ENCODE assay signal across 19 cellular contexts in the genomic region with DNA sequence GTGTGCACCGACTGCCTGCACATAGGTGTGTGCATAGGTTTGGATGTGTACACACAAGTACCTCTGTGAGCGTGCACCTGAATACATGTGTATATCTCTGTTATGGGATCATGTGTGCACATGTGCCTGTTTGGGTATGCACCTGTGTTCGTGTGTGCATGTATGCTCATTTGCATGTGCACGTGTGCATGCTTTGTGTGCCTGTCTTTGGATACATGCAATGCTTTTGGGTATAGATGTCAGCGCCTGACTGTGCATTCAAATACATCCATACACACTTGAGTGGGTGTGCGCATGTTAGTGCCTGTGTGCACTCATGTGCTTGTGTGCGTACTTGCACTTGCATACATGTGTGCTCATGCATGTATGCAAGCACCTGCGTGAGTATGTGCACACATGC.
DNase-seq lines count a peak whose midpoint lies in the region; ATAC-seq, FAIRE-seq and TF ChIP-seq lines count a peak whose summit lies in the region.
"Had no signal": no experiment of that assay in that cellular context is flagged by ENCODE, and none has a peak within 500 bp of the region (broad histone marks: within the 10 kb centered on the region; RNA-seq: fewer than 3 reads in every experiment).

No MANE protein-coding gene starts in this region.

- no peak for TF ChIP-seq CTCF in bronchial epithelial cell (IDR thresholded peaks at IDR 0.05; ENCODE audit: insufficient read depth, low read length, severe bottlenecking)
- no peak for TF ChIP-seq CTCF in esophagus muscularis mucosa (IDR thresholded peaks at IDR 0.05)
- no peak for TF ChIP-seq CTCF in osteocyte (IDR thresholded peaks at IDR 0.05)

- H3K4me3 ChIP-seq in bronchial epithelial cell (ENCODE audit: low read depth, low read length) (no peak overlapping the region), esophagus muscularis mucosa (no peak overlapping the region)
- H3K4me3 ChIP-seq: GM23338, HAP-1 had no signal

- no peak for TF ChIP-seq POLR2A in esophagus muscularis mucosa (IDR thresholded peaks at IDR 0.05; ENCODE audit: low read depth)

- no peak for ATAC-seq in GM21786 (IDR thresholded peaks at IDR 0.05; ENCODE audit: unreplicated experiment)
- ATAC-seq in GM21529 (IDR thresholded peaks at IDR 0.05; ENCODE audit: unreplicated experiment), result no peak
- ATAC-seq: GM23338 had no signal

- TF ChIP-seq EP300 in esophagus muscularis mucosa (IDR thresholded peaks at IDR 0.05), result no peak

- no peaks in the 10 kb centered on the region for H3K4me1 Mint-ChIP-seq in osteocyte (ENCODE audit: unreplicated experiment)
- H3K4me1 Mint-ChIP-seq: CD4-positive, alpha-beta memory T cell had no signal

- no peak for DNase-seq in bronchial epithelial cell (ENCODE audit: low read depth)
- peak; percentile 82 for DNase-seq in esophagus muscularis mucosa (ENCODE audit: extremely low spot score)
- peak; percentile 51 for DNase-seq in osteocyte (ENCODE audit: extremely low spot score, unreplicated experiment)
- DNase-seq in LoVo (ENCODE audit: low spot score), result no peak
- DNase-seq: C1 segment of cervical spinal cord; Calu3; CD4-positive, alpha-beta memory T cell; COR-L47; DMS53; DMS79 treated with DMSO at 0.1 percent for 48 hours; GF-D8; HFFc6 had no signal

- WGBS in esophagus muscularis mucosa, result 76% methylated on average over 7 of the region's 8 CpGs

- H3K4me1 ChIP-seq in esophagus muscularis mucosa, result no peaks in the 10 kb centered on the region
- H3K4me1 ChIP-seq: HAP-1 had no signal

- peaks cover 27% of the 10 kb centered on the region for H3K9me3 Mint-ChIP-seq in osteocyte (ENCODE audit: unreplicated experiment)

- H3K27me3 Mint-ChIP-seq in osteocyte (ENCODE audit: unreplicated experiment), result no peaks in the 10 kb centered on the region
- H3K27me3 Mint-ChIP-seq: CD4-positive, alpha-beta memory T cell had no signal

- H3K36me3 ChIP-seq in bronchial epithelial cell (ENCODE audit: control insufficient read depth, insufficient read depth, low read length), result no peaks in the 10 kb centered on the region
- H3K36me3 ChIP-seq in esophagus muscularis mucosa, result no peaks in the 10 kb centered on the region
- H3K36me3 ChIP-seq: HAP-1 had no signal

- H3K9me3 ChIP-seq in esophagus muscularis mucosa, result peaks cover 0 to 3% (median 0%) of the 10 kb centered on the region in 4 donors
- H3K9me3 ChIP-seq: HAP-1 had no signal

- H3K36me3 Mint-ChIP-seq in osteocyte (ENCODE audit: unreplicated experiment), result no peaks in the 10 kb centered on the region
- H3K36me3 Mint-ChIP-seq: CD4-positive, alpha-beta memory T cell had no signal

- H3K27ac Mint-ChIP-seq in osteocyte (ENCODE audit: unreplicated experiment), result no peak overlapping the region
- H3K27ac Mint-ChIP-seq: CD4-positive, alpha-beta memory T cell; GM23338; HFFc6 had no signal

- FAIRE-seq in bronchial epithelial cell (lab: Jason Lieb, UNC), result peak; percentile 90
- FAIRE-seq: GM12891, GM18507, H54 had no signal

- no peak overlapping the region for H3K4me3 Mint-ChIP-seq in osteocyte (ENCODE audit: unreplicated experiment)
- H3K4me3 Mint-ChIP-seq: CD4-positive, alpha-beta memory T cell; GM23338; HFFc6 had no signal

- H3K27ac ChIP-seq in esophagus muscularis mucosa (replicated peaks in 1 of 4), result no peak overlapping the region

- H3K27me3 ChIP-seq in bronchial epithelial cell (ENCODE audit: control insufficient read depth, insufficient read depth, low read length), result no peaks in the 10 kb centered on the region
- no peaks in the 10 kb centered on the region for H3K27me3 ChIP-seq in esophagus muscularis mucosa

- intact Hi-C loops in esophagus muscularis mucosa (cut with DNase I), result no loop called here

Comparison
In these comparisons a context has a peak if more than half of its experiments do, and no peak if none do; other contexts are left out.
1. DNase-seq: peak in esophagus muscularis mucosa (single experiment) and osteocyte (single experiment); none in bronchial epithelial cell (single experiment) and LoVo (single experiment).